Comparison of ENCODE assay signal across 14 cellular contexts in genomic region chr6:38143191-38144154, GRCh38.
DNase-seq lines count a peak whose midpoint lies in the region; TF ChIP-seq lines count a peak whose summit lies in the region.
"Had no signal": no experiment of that assay in that cellular context is flagged by ENCODE, and none has a peak within 500 bp of the region (broad histone marks: within the 10 kb centered on the region; RNA-seq: fewer than 3 reads in every experiment).

No MANE protein-coding gene starts in this region.

- intact Hi-C loops in esophagus squamous epithelium (cut with DNase I), result no loop called here

- H3K27ac ChIP-seq in caudate nucleus (ENCODE audit: low read depth, low read length), result peak overlapping the region; percentile 52
- no peak overlapping the region for H3K27ac ChIP-seq in CD8-positive, alpha-beta memory T cell (ENCODE audit: low read depth, low read length)
- no peak overlapping the region for H3K27ac ChIP-seq in esophagus squamous epithelium
- H3K27ac ChIP-seq: suprapubic skin had no signal

- peak overlapping the region; percentile 41 for H3K27ac Mint-ChIP-seq in nephron progenitor cell
- H3K27ac Mint-ChIP-seq in CD8-positive, alpha-beta memory T cell, result peak overlapping the region in 3 of 8 donors; percentile 30 to 74 (median 43)
- H3K27ac Mint-ChIP-seq: activated CD8-positive, alpha-beta T cell treated with anti-CD3 and anti-CD28 coated beads for 36 hours; activated naive CD4-positive, alpha-beta T cell treated with anti-CD3 and anti-CD28 coated beads for 36 hours had no signal

- H3K4me1 Mint-ChIP-seq in nephron progenitor cell, result peaks cover 51% of the 10 kb centered on the region
- H3K4me1 Mint-ChIP-seq in CD8-positive, alpha-beta memory T cell, result peaks cover 40 to 52% (median 41%) of the 10 kb centered on the region in 3 donors

- H3K9me3 ChIP-seq in CD8-positive, alpha-beta memory T cell (ENCODE audit: low read length), result no peaks in the 10 kb centered on the region
- no peaks in the 10 kb centered on the region for H3K9me3 ChIP-seq in esophagus squamous epithelium
- H3K9me3 ChIP-seq: suprapubic skin had no signal

- peak; percentile 70 for DNase-seq in DMS79 treated with DMSO at 0.1 percent for 48 hours (lab: John Stamatoyannopoulos, UW)
- DNase-seq in NCI-H2227 (lab: John Stamatoyannopoulos, UW; ENCODE audit: unreplicated experiment), result peak; percentile 49
- DNase-seq in caudate nucleus (lab: John Stamatoyannopoulos, UW), result peak in 33 of 61 donors; percentile 9 to 73 (median 39)
- no peak for DNase-seq in nephron progenitor cell
- DNase-seq in CD8-positive, alpha-beta memory T cell, result no peak
- DNase-seq in RPMI8226, result no peak
- no peak for DNase-seq in esophagus squamous epithelium (lab: John Stamatoyannopoulos, UW)
- no peak for DNase-seq in GM13977 (ENCODE audit: low spot score)
- DNase-seq: activated CD8-positive, alpha-beta T cell treated with anti-CD3 and anti-CD28 coated beads for 36 hours; activated naive CD4-positive, alpha-beta T cell treated with anti-CD3 and anti-CD28 coated beads for 36 hours; cerebellar nuclear complex; GF-D8; T-helper 2 cell had no signal

- H3K36me3 ChIP-seq in CD8-positive, alpha-beta memory T cell (ENCODE audit: insufficient read depth, low read length), result peaks cover 3% of the 10 kb centered on the region
- peaks cover 0 to 30% (median 0%) of the 10 kb centered on the region in 3 donors for H3K36me3 ChIP-seq in esophagus squamous epithelium

- H3K36me3 Mint-ChIP-seq in nephron progenitor cell (ENCODE audit: low read depth), result peaks cover 16% of the 10 kb centered on the region
- peaks cover 0 to 34% (median 7%) of the 10 kb centered on the region in 3 donors for H3K36me3 Mint-ChIP-seq in CD8-positive, alpha-beta memory T cell

- no peak overlapping the region for H3K4me3 Mint-ChIP-seq in nephron progenitor cell
- H3K4me3 Mint-ChIP-seq in CD8-positive, alpha-beta memory T cell, result no peak overlapping the region
- H3K4me3 Mint-ChIP-seq: activated CD8-positive, alpha-beta T cell treated with anti-CD3 and anti-CD28 coated beads for 36 hours; activated naive CD4-positive, alpha-beta T cell treated with anti-CD3 and anti-CD28 coated beads for 36 hours had no signal

- POLR2A ChIA-PET in CD8-positive, alpha-beta memory T cell (lab: Charles Lee), result no interaction called here

- H3K4me1 ChIP-seq in CD8-positive, alpha-beta memory T cell (ENCODE audit: insufficient read depth, low read length), result no peaks in the 10 kb centered on the region
- peaks cover 0 to 25% (median 0%) of the 10 kb centered on the region in 3 donors for H3K4me1 ChIP-seq in esophagus squamous epithelium

- no peaks in the 10 kb centered on the region for H3K9me3 Mint-ChIP-seq in nephron progenitor cell
- no peaks in the 10 kb centered on the region for H3K9me3 Mint-ChIP-seq in CD8-positive, alpha-beta memory T cell
- H3K9me3 Mint-ChIP-seq: activated CD8-positive, alpha-beta T cell treated with anti-CD3 and anti-CD28 coated beads for 36 hours; activated naive CD4-positive, alpha-beta T cell treated with anti-CD3 and anti-CD28 coated beads for 36 hours had no signal

- in situ Hi-C loops in GM13977 (cut with MboI; ENCODE audit: low pct_unique_long_range_greater_than_20kb, low sequenced_read_pairs, unreplicated experiment), result no loop called here

- TF ChIP-seq CTCF in nephron progenitor cell (IDR thresholded peaks at IDR 0.05) (no peak), esophagus squamous epithelium (IDR thresholded peaks at IDR 0.05) (no peak), GM13977 (IDR thresholded peaks at IDR 0.05; ENCODE audit: extremely low read depth, insufficient read depth, missing control alignments) (no peak)

- 80 to 83% methylated on average over 8 of the region's 8 CpGs for WGBS in esophagus squamous epithelium, 2 donors

- CTCF ChIA-PET in CD8-positive, alpha-beta memory T cell (lab: Charles Lee), result no interaction called here

- no peaks in the 10 kb centered on the region for H3K27me3 ChIP-seq in CD8-positive, alpha-beta memory T cell (ENCODE audit: insufficient read depth, low read length, poor library complexity, severe bottlenecking)
- no peaks in the 10 kb centered on the region for H3K27me3 ChIP-seq in esophagus squamous epithelium
- H3K27me3 ChIP-seq: suprapubic skin had no signal

- TF ChIP-seq POLR2A in esophagus squamous epithelium (IDR thresholded peaks at IDR 0.05), result no peak

- peaks cover 7% of the 10 kb centered on the region for H3K27me3 Mint-ChIP-seq in nephron progenitor cell (ENCODE audit: low read depth, poor library complexity)
- H3K27me3 Mint-ChIP-seq in CD8-positive, alpha-beta memory T cell, result peaks cover 0 to 2% of the 10 kb centered on the region in 2 donors
- H3K27me3 Mint-ChIP-seq: activated CD8-positive, alpha-beta T cell treated with anti-CD3 and anti-CD28 coated beads for 36 hours had no signal

- no peak overlapping the region for H3K4me3 ChIP-seq in CD8-positive, alpha-beta memory T cell (ENCODE audit: low read length)
- no peak overlapping the region for H3K4me3 ChIP-seq in esophagus squamous epithelium
- H3K4me3 ChIP-seq: suprapubic skin had no signal

Comparison
In these comparisons a context has a peak if more than half of its experiments do, and no peak if none do; other contexts are left out.
1. DNase-seq: peak in DMS79 treated with DMSO at 0.1 percent for 48 hours (single experiment), NCI-H2227 (single experiment) and caudate nucleus (33 of 61); none in nephron progenitor cell (single experiment), CD8-positive, alpha-beta memory T cell (0 of 5), RPMI8226 (single experiment), esophagus squamous epithelium (single experiment) and GM13977 (single experiment).